Comparison of ENCODE assay signal across 20 cellular contexts in the genomic region with DNA sequence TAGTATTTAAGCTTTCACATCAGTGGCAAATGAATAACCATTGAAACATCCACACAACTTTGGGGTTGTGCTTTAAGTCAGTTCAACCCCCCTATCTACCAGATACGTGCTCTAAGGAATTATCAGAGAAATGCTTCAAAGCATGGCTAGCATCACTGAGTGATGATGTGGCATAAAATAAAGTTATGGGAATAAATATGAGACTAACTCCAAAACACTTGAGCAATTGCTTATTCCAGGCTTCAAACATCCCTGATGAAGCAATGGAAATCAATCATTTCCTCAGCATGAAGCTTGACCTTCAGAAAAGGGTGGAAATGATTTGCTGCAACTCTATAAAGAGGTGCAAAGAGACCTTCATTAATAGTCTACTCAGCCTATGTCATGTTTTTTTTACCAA.
DNase-seq lines count a peak whose midpoint lies in the region; ATAC-seq, FAIRE-seq and TF ChIP-seq lines count a peak whose summit lies in the region.
"Had no signal": no experiment of that assay in that cellular context is flagged by ENCODE, and none has a peak within 500 bp of the region (broad histone marks: within the 10 kb centered on the region; RNA-seq: fewer than 3 reads in every experiment).

No MANE protein-coding gene starts in this region.

- no peak overlapping the region for H3K4ac ChIP-seq in mesenchymal stem cell (ENCODE audit: low read depth in 1 of 2, low read length in 2 of 2)

- WGBS in mesenchymal stem cell: no CpG with 5 or more reads among the region's 1 CpG

- H3K27ac ChIP-seq in mesenchymal stem cell (ENCODE audit: low read length, poor library complexity, severe bottlenecking): no peak overlapping the region
- H3K27ac ChIP-seq: BLaER1, SK-N-MC had no signal

- H2AFZ ChIP-seq in mesenchymal stem cell (ENCODE audit: low read depth, low read length): no peak overlapping the region

- H3K27me3 ChIP-seq in mesenchymal stem cell (ENCODE audit: control insufficient read depth in 1 of 2, insufficient read depth in 1 of 2, low read length in 2 of 2): no peaks in the 10 kb centered on the region
- H3K27me3 ChIP-seq: BLaER1 had no signal

- no peak overlapping the region for H3K4me2 ChIP-seq in mesenchymal stem cell (ENCODE audit: low read length, poor library complexity, severe bottlenecking)
- H3K4me2 ChIP-seq: BLaER1 had no signal

- H3K36me3 ChIP-seq in mesenchymal stem cell (ENCODE audit: control insufficient read depth in 1 of 2, insufficient read depth in 2 of 2, low read depth in 1 of 2, low read length in 2 of 2): no peaks in the 10 kb centered on the region
- H3K36me3 ChIP-seq: BLaER1, HAP-1 had no signal

- no peak overlapping the region for H2BK5ac ChIP-seq in mesenchymal stem cell (ENCODE audit: low read depth, low read length, poor library complexity, severe bottlenecking)

- H4K8ac ChIP-seq in mesenchymal stem cell (ENCODE audit: low read length): no peak overlapping the region

- no peak overlapping the region for H3K18ac ChIP-seq in mesenchymal stem cell (ENCODE audit: low read depth in 1 of 2, low read length in 2 of 2)

- ATAC-seq in GM21576 (IDR thresholded peaks at IDR 0.05; ENCODE audit: unreplicated experiment): no peak
- ATAC-seq: CD8-positive, alpha-beta T cell; K562 had no signal

- H3K4me1 ChIP-seq in mesenchymal stem cell (ENCODE audit: control insufficient read depth, insufficient read depth, low read depth, low read length): peaks cover 2% of the 10 kb centered on the region
- H3K4me1 ChIP-seq: BLaER1 had no signal

- H2BK12ac ChIP-seq in mesenchymal stem cell (ENCODE audit: low read length in 2 of 2): no peak overlapping the region

- no peak overlapping the region for H3K4me3 ChIP-seq in choroid plexus epithelial cell (ENCODE audit: low read depth, low read length)
- no peak overlapping the region for H3K4me3 ChIP-seq in mesenchymal stem cell (ENCODE audit: insufficient read depth in 1 of 2, low read depth in 1 of 2, low read length in 2 of 2)
- H3K4me3 ChIP-seq: BLaER1, HAP-1, K562, SK-N-MC had no signal

- FAIRE-seq in HTR-8/SVneo (lab: Jason Lieb, UNC) (peak; percentile 26), urothelium cell line (lab: Jason Lieb, UNC) (no peak)
- FAIRE-seq: A204.1, K562 had no signal

- no peak overlapping the region for H2BK120ac ChIP-seq in mesenchymal stem cell (ENCODE audit: low read depth, low read length)

- H4K91ac ChIP-seq in mesenchymal stem cell (ENCODE audit: low read length): no peak overlapping the region

- no peak overlapping the region for H2BK15ac ChIP-seq in mesenchymal stem cell (ENCODE audit: low read depth, poor library complexity, severe bottlenecking)

- DNase-seq in EH (ENCODE audit: low read depth) (peak; percentile 7), HTR-8/SVneo (ENCODE audit: insufficient read length, low spot score) (peak; percentile 10), choroid plexus epithelial cell (ENCODE audit: low read depth) (peak; percentile 51), non-pigmented ciliary epithelial cell (ENCODE audit: low read depth) (peak; percentile 55), CD1c-positive myeloid dendritic cell (ENCODE audit: extremely low spot score) (no peak), urothelium cell line (ENCODE audit: low spot score) (no peak), mesenchymal stem cell (no peak)
- DNase-seq: CD8-positive, alpha-beta T cell; NCI-H1092 treated with DMSO at 0.1 percent for 48 hours; NCI-H2081 treated with DMSO at 0.1 percent for 48 hours; NCI-H510A treated with DMSO at 0.1 percent for 48 hours; NCI-H774; OCI-M1; SHP77 had no signal

- no peak overlapping the region for H3K14ac ChIP-seq in mesenchymal stem cell (ENCODE audit: low read length in 2 of 2)

- H3K79me1 ChIP-seq in mesenchymal stem cell (replicated peaks; ENCODE audit: low read length, poor library complexity, severe bottlenecking): no peaks in the 10 kb centered on the region

- no peaks in the 10 kb centered on the region for H3K9me3 ChIP-seq in mesenchymal stem cell (ENCODE audit: control insufficient read depth, low read length)
- H3K9me3 ChIP-seq: BLaER1, HAP-1 had no signal

- no peak for TF ChIP-seq CTCF in choroid plexus epithelial cell (conservative IDR thresholded peaks at IDR 0.05; ENCODE audit: low read depth, low read length)

- no peak overlapping the region for H3K23ac ChIP-seq in mesenchymal stem cell (ENCODE audit: low read length in 2 of 2)

- H3K9ac ChIP-seq in mesenchymal stem cell (ENCODE audit: low read length): no peak overlapping the region
- H3K9ac ChIP-seq: BLaER1 had no signal

- no peak overlapping the region for H2AK5ac ChIP-seq in mesenchymal stem cell (ENCODE audit: low read length, severe bottlenecking)

Comparison
In these comparisons a context has a peak if more than half of its experiments do, and no peak if none do; other contexts are left out.
1. DNase-seq: peak in EH (single experiment), HTR-8/SVneo (single experiment), choroid plexus epithelial cell (single experiment) and non-pigmented ciliary epithelial cell (single experiment); none in CD1c-positive myeloid dendritic cell (single experiment), urothelium cell line (single experiment) and mesenchymal stem cell (single experiment).